ENCODE assay signal across 41 cellular contexts in genomic region chr9:21305213-21305612, GRCh38. TPM values are rescaled to one million over a fixed set of nuclear protein-coding genes. Genes with fewer than 3 reads are reported as not detected.
"Had no signal": no experiment of that assay in that cellular context is flagged by ENCODE, and none has a peak within 500 bp of the region (broad histone marks: within the 10 kb centered on the region; RNA-seq: fewer than 3 reads in every experiment).

TSS of gene IFNA5 (minus strand) at chr9:21305313. CDS start at chr9:21305256, 57 bp downstream.

- H3K9me3 ChIP-seq: MG63 had no signal

- H3K36me3 ChIP-seq: MG63 had no signal

- H3K4me3 ChIP-seq: MG63 had no signal

- DNase-seq: Karpas-422, Kasumi-1, MG63, MM.1S, MV-4-11, NCI-H1048, NCI-H1092, NCI-H1092 treated with DMSO at 0.1 percent for 48 hours, NCI-H1105, NCI-H1105 treated with DMSO at 0.1 percent for 48 hours, NCI-H1417, NCI-H1417 treated with DMSO at 0.1 percent for 48 hours, NCI-H1436, NCI-H1436 treated with DMSO at 0.1 percent for 48 hours, NCI-H146, NCI-H1694, NCI-H1694 treated with DMSO at 0.1 percent for 48 hours, NCI-H187, NCI-H187 treated with DMSO at 0.1 percent for 48 hours, NCI-H1930, NCI-H2029, NCI-H2029 treated with DMSO at 0.1 percent for 48 hours, NCI-H2081, NCI-H2081 treated with DMSO at 0.1 percent for 48 hours, NCI-H2107, NCI-H2171, NCI-H2171 treated with DMSO at 0.1 percent for 48 hours, NCI-H2227 treated with DMSO at 0.1 percent for 48 hours, NCI-H226, NCI-H345, NCI-H446, NCI-H446 treated with DMSO at 0.1 percent for 48 hours, NCI-H510A, NCI-H510A treated with DMSO at 0.1 percent for 48 hours, NCI-H524, NCI-H524 treated with DMSO at 0.1 percent for 48 hours, NCI-H526 had no signal

RNA-seq across cellular contexts. Expression of gene IFNA5, which starts in this region (rescaled TPM):
- total RNA-seq: LHCN-M2, M059J, MCF 10A, NCI-H460 had no signal
